In the genomic region with DNA sequence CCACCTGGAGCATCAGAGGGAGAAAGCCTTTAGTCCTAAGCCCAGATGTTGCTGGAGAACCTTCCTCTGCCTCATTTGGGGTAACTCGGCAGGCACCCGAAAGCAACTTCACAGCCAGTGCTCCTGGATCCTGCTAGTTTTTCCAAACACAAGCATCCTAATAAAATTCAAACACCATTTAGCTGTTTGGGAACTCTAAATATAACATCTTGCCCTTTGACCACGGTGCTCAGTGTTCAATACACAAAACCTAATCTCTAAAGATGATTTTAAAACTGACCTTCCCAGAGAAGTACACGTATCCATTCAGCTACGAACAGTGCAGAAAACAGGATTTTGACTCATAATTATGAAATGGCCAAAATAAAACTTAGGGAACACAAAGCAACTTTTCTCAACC, we compare ENCODE assay signal across 18 cellular contexts. TPM values are rescaled to one million over a fixed set of nuclear protein-coding genes. Genes with fewer than 3 reads are reported as not detected.
DNase-seq lines count a peak whose midpoint lies in the region; ATAC-seq, FAIRE-seq and TF ChIP-seq lines count a peak whose summit lies in the region.
"Had no signal": no experiment of that assay in that cellular context is flagged by ENCODE, and none has a peak within 500 bp of the region (broad histone marks: within the 10 kb centered on the region; RNA-seq: fewer than 3 reads in every experiment).

No MANE protein-coding gene starts in this region.

- H3K9me3 ChIP-seq in heart left ventricle (no peaks in the 10 kb centered on the region), endocrine pancreas (ENCODE audit: control insufficient read depth, low read length) (no peaks in the 10 kb centered on the region), pancreas (no peaks in the 10 kb centered on the region)
- H3K9me3 ChIP-seq: BLaER1 had no signal

- TF ChIP-seq CTCF in heart left ventricle (IDR thresholded peaks at IDR 0.05) (no peak), pancreas (IDR thresholded peaks at IDR 0.05) (no peak)

- H3K36me3 ChIP-seq in heart left ventricle (peaks cover 0 to 3% (median 0%) of the 10 kb centered on the region in 9 donors), endocrine pancreas (ENCODE audit: control insufficient read depth, insufficient read depth, low read length) (no peaks in the 10 kb centered on the region), pancreas (no peaks in the 10 kb centered on the region)
- H3K36me3 ChIP-seq: BLaER1 had no signal

- TF ChIP-seq POLR2A in heart left ventricle (IDR thresholded peaks at IDR 0.05), result no peak

- H3K4me3 ChIP-seq in heart left ventricle, result no peak overlapping the region
- peak overlapping the region; percentile 7 for H3K4me3 ChIP-seq in endocrine pancreas (ENCODE audit: control insufficient read depth, insufficient read depth, low read length)
- H3K4me3 ChIP-seq in pancreas, result no peak overlapping the region
- H3K4me3 ChIP-seq: BLaER1, PC-9 had no signal

- H3K27me3 ChIP-seq in heart left ventricle, result no peaks in the 10 kb centered on the region
- no peaks in the 10 kb centered on the region for H3K27me3 ChIP-seq in endocrine pancreas (ENCODE audit: control insufficient read depth, insufficient read depth, low read length)
- H3K27me3 ChIP-seq in pancreas, result no peaks in the 10 kb centered on the region
- H3K27me3 ChIP-seq: BLaER1 had no signal

- WGBS in heart left ventricle, 4 donors, result 63 to 75% (median 70%) methylated on average over 5 of the region's 5 CpGs
- 16 to 18% methylated on average over 5 of the region's 5 CpGs for WGBS in pancreas, 2 donors

- ATAC-seq in heart left ventricle (no peak), Right ventricle myocardium superior (ENCODE audit: poor library complexity) (no peak), pancreas (peak in 2 of 4 donors; percentile 5 to 6), HG03108 (IDR thresholded peaks at IDR 0.05; ENCODE audit: unreplicated experiment) (no peak)
- ATAC-seq: CD8-positive, alpha-beta T cell; HCT116 had no signal

- H3K27ac ChIP-seq in heart left ventricle, result peak overlapping the region in 11 of 12 donors; percentile 35 to 97 (median 92)
- H3K27ac ChIP-seq in pancreas, result peak overlapping the region in 3 of 4 donors; percentile 25 to 55 (median 54)
- H3K27ac ChIP-seq: BLaER1, HL-60, PC-9 had no signal

- peaks cover 0 to 57% (median 7%) of the 10 kb centered on the region in 12 donors for H3K4me1 ChIP-seq in heart left ventricle
- peaks cover 14% of the 10 kb centered on the region for H3K4me1 ChIP-seq in endocrine pancreas (ENCODE audit: control insufficient read depth, insufficient read depth, low read length)
- H3K4me1 ChIP-seq in pancreas, result peaks cover 7 to 31% (median 27%) of the 10 kb centered on the region in 3 donors
- H3K4me1 ChIP-seq: BLaER1 had no signal

- DNase-seq in heart left ventricle, result no peak
- DNase-seq in Right ventricle myocardium superior, result no peak
- DNase-seq in pancreas, result no peak
- DNase-seq in superior temporal gyrus (ENCODE audit: extremely low spot score), result peak; percentile 28
- DNase-seq in HCEC 1CT, result no peak
- DNase-seq in NCI-H345 treated with DMSO at 0.1 percent for 48 hours (lab: John Stamatoyannopoulos, UW; ENCODE audit: unreplicated experiment), result no peak
- DNase-seq: CD8-positive, alpha-beta T cell; DMS79; NCI-H1930; NCI-H446; PC-9 had no signal

- no peak for FAIRE-seq in pancreas (lab: Jason Lieb, UNC)
- FAIRE-seq: HTR-8/SVneo had no signal

- intact Hi-C loops in heart left ventricle (cut with DNase I), result loop anchor here in 3 of 10 donors (5.0 kb wide), 2 partner anchors 36 to 41 kb away; partner anchors contain the start of gene PROX1 (in 1 of the 3)
- intact Hi-C loops in Right ventricle myocardium superior (cut with DNase I), result no loop called here
- intact Hi-C loops in pancreas (cut with DNase I), result no loop called here

- peak overlapping the region; percentile 32 for H3K9ac ChIP-seq in endocrine pancreas (ENCODE audit: control insufficient read depth, insufficient read depth, low read length)
- H3K9ac ChIP-seq: BLaER1 had no signal

RNA-seq across cellular contexts. Expression of gene PROX1, which starts 40.3 kb away (rescaled TPM):
- total RNA-seq in heart left ventricle, result 100 to 1,000 TPM in 4 of 9 donors, 10 to 100 TPM in 5; 44.6 to 145 (median 96.4) TPM
- 1 to 10 TPM; 6.9 to 9.8 TPM for polyA plus RNA-seq in heart left ventricle
- total RNA-seq in Right ventricle myocardium superior, result 85.2 TPM
- 10 to 100 TPM; 32.8 to 66.4 (median 38.4) TPM for total RNA-seq in pancreas
- polyA plus RNA-seq in pancreas, result 1 to 10 TPM; 8.4 to 8.9 TPM
- total RNA-seq: A172; CD8-positive, alpha-beta T cell; PC-9 had no signal
